ENCODE assay signal across 12 cellular contexts in genomic region chr18:6058941-6059340, GRCh38.
DNase-seq lines count a peak whose midpoint lies in the region; TF ChIP-seq lines count a peak whose summit lies in the region.
"Had no signal": no experiment of that assay in that cellular context is flagged by ENCODE, and none has a peak within 500 bp of the region (broad histone marks: within the 10 kb centered on the region; RNA-seq: fewer than 3 reads in every experiment).

No MANE protein-coding gene starts in this region.

- H3K4me3 Mint-ChIP-seq in chondrocyte (ENCODE audit: unreplicated experiment): no peak overlapping the region
- H3K4me3 Mint-ChIP-seq in nephron progenitor cell: peak overlapping the region; percentile 56
- H3K4me3 Mint-ChIP-seq in type B pancreatic cell: no peak overlapping the region
- H3K4me3 Mint-ChIP-seq in progenitor cell of endocrine pancreas (ENCODE audit: low read depth): no peak overlapping the region
- H3K4me3 Mint-ChIP-seq: dendritic cell treated with granulocyte-macrophage colony-stimulating factor and Interleukin-4, amounts not matched to agents 40 ng/mL and 50 ng/mL, for 4 days had no signal

- TF ChIP-seq CTCF in chondrocyte (IDR thresholded peaks at IDR 0.05) (no peak), nephron progenitor cell (IDR thresholded peaks at IDR 0.05) (no peak), type B pancreatic cell (conservative IDR thresholded peaks at IDR 0.05) (no peak), GM13977 (IDR thresholded peaks at IDR 0.05; ENCODE audit: extremely low read depth, insufficient read depth, missing control alignments) (no peak), progenitor cell of endocrine pancreas (IDR thresholded peaks at IDR 0.05; ENCODE audit: unreplicated experiment) (no peak)

- H3K27ac Mint-ChIP-seq in chondrocyte (ENCODE audit: unreplicated experiment): peak overlapping the region; percentile 60
- peak overlapping the region; percentile 71 for H3K27ac Mint-ChIP-seq in nephron progenitor cell
- no peak overlapping the region for H3K27ac Mint-ChIP-seq in type B pancreatic cell
- no peak overlapping the region for H3K27ac Mint-ChIP-seq in progenitor cell of endocrine pancreas
- H3K27ac Mint-ChIP-seq: dendritic cell treated with granulocyte-macrophage colony-stimulating factor and Interleukin-4, amounts not matched to agents 40 ng/mL and 50 ng/mL, for 4 days had no signal

- H3K4me1 Mint-ChIP-seq in chondrocyte (ENCODE audit: low read depth): peaks cover 43% of the 10 kb centered on the region
- H3K4me1 Mint-ChIP-seq in nephron progenitor cell: peaks cover 59% of the 10 kb centered on the region
- H3K4me1 Mint-ChIP-seq in type B pancreatic cell (ENCODE audit: unreplicated experiment): peaks cover 22% of the 10 kb centered on the region
- peaks cover 18% of the 10 kb centered on the region for H3K4me1 Mint-ChIP-seq in progenitor cell of endocrine pancreas (ENCODE audit: low read depth)

- peak; percentile 35 for DNase-seq in Daoy (ENCODE audit: low read depth)
- DNase-seq in NCI-H2107 treated with DMSO at 0.1 percent for 48 hours (lab: John Stamatoyannopoulos, UW; ENCODE audit: unreplicated experiment): peak; percentile 74
- DNase-seq in chondrocyte (ENCODE audit: low spot score): no peak
- DNase-seq in nephron progenitor cell: peak; percentile 51
- no peak for DNase-seq in activated T-cell treated with anti-CD3 and anti-CD28 coated beads for 4 hours
- no peak for DNase-seq in type B pancreatic cell (ENCODE audit: extremely low spot score, unreplicated experiment)
- DNase-seq in GM13977 (ENCODE audit: low spot score): no peak
- DNase-seq in progenitor cell of endocrine pancreas (ENCODE audit: low spot score, unreplicated experiment): no peak
- DNase-seq: mucosa of descending colon; OCI-M1; stimulated activated CD4-positive, alpha-beta T cell treated with anti-CD3 and anti-CD28 coated beads, Interleukin-12 subunit alpha, Interleukin-12 subunit beta, amount 100 ng/mL, for 4 hours had no signal

- peaks cover 9% of the 10 kb centered on the region for H3K9me3 Mint-ChIP-seq in chondrocyte (ENCODE audit: low read depth)
- peaks cover 18% of the 10 kb centered on the region for H3K9me3 Mint-ChIP-seq in nephron progenitor cell
- H3K9me3 Mint-ChIP-seq in type B pancreatic cell: peaks cover 6% of the 10 kb centered on the region
- H3K9me3 Mint-ChIP-seq in progenitor cell of endocrine pancreas (ENCODE audit: low read depth): peaks cover 11% of the 10 kb centered on the region

- H3K27me3 Mint-ChIP-seq in chondrocyte (ENCODE audit: low read depth) (no peaks in the 10 kb centered on the region), nephron progenitor cell (ENCODE audit: low read depth, poor library complexity) (peaks cover 4% of the 10 kb centered on the region), type B pancreatic cell (no peaks in the 10 kb centered on the region), progenitor cell of endocrine pancreas (no peaks in the 10 kb centered on the region)
- H3K27me3 Mint-ChIP-seq: dendritic cell treated with granulocyte-macrophage colony-stimulating factor and Interleukin-4, amounts not matched to agents 40 ng/mL and 50 ng/mL, for 4 days had no signal

- H3K36me3 Mint-ChIP-seq in chondrocyte (ENCODE audit: low read depth) (no peaks in the 10 kb centered on the region), nephron progenitor cell (ENCODE audit: low read depth) (no peaks in the 10 kb centered on the region), type B pancreatic cell (no peaks in the 10 kb centered on the region), progenitor cell of endocrine pancreas (ENCODE audit: insufficient read depth) (no peaks in the 10 kb centered on the region)

- in situ Hi-C loops in GM13977 (cut with MboI; ENCODE audit: low pct_unique_long_range_greater_than_20kb, low sequenced_read_pairs, unreplicated experiment): no loop called here

Comparison
In these comparisons a context has a peak if more than half of its experiments do, and no peak if none do; other contexts are left out.
1. DNase-seq: peak in Daoy (single experiment), NCI-H2107 treated with DMSO at 0.1 percent for 48 hours (single experiment) and nephron progenitor cell (single experiment); none in chondrocyte (single experiment), activated T-cell treated with anti-CD3 and anti-CD28 coated beads for 4 hours (single experiment), type B pancreatic cell (single experiment), GM13977 (single experiment) and progenitor cell of endocrine pancreas (single experiment).
2. H3K27ac Mint-ChIP-seq: peak in chondrocyte (single experiment) and nephron progenitor cell (single experiment); none in type B pancreatic cell (single experiment) and progenitor cell of endocrine pancreas (single experiment).